In the genomic region with DNA sequence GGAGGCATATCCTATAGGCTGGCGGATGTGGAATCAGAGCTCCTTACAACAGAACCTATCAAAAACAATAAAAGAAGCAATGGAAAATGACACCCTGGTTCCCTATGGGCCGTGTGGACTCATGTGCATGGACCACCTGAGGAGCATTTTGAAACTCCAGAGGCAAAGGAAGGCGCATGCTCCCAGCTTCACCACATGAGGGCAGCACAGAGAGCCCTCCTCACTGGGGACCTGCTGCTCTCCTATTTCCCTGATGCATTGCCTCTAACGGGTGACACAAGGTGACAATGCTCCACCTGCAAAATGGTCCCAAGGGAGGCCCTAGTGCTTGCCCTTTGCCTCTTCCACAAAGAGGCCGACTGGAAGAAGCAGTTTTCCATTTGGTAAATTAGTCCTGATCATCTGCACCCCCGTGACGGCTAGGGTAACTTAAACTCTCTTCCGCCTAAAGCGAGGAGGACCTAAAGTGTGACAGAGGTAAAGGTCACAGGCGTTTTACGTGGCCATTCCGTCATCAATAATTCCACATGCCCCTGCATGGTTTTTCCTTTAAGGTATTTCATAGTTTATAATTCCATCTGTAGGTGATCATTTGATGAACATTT, we compare ENCODE assay signal across 8 cellular contexts.
DNase-seq lines count a peak whose midpoint lies in the region; ATAC-seq, FAIRE-seq and TF ChIP-seq lines count a peak whose summit lies in the region.

No MANE protein-coding gene starts in this region.

- H3K27me3 Mint-ChIP-seq in T-cell = peaks cover 0 to 7% of the 10 kb centered on the region in 2 donors

- H3K36me3 Mint-ChIP-seq in T-cell = no peaks in the 10 kb centered on the region

- peak; percentile 88 for ATAC-seq in GM21423 (IDR thresholded peaks at IDR 0.05; ENCODE audit: unreplicated experiment)
- peak in 2 of 4 experiments; percentile 28 to 43 for ATAC-seq in T-cell (replicated peaks in 1 of 4)
- peak; percentile 69 for ATAC-seq in mucosa of descending colon
- ATAC-seq in HG03457 (IDR thresholded peaks at IDR 0.05; ENCODE audit: unreplicated experiment) = no peak

- H3K4me3 ChIP-seq in mucosa of descending colon (no peak overlapping the region), vagina (no peak overlapping the region)

- no peak for FAIRE-seq in HTR-8/SVneo (lab: Jason Lieb, UNC)

- CTCF ChIA-PET in T-cell (lab: Charles Lee) = interaction anchor here (0.6 to 1.6 kb wide), 7 partner anchors 8 to 356 kb away, joined by 3 to 6 read pairs (median 4); no protein-coding TSS in a partner anchor

- H3K4me1 ChIP-seq in mucosa of descending colon (ENCODE audit: low read depth) (no peaks in the 10 kb centered on the region), vagina (no peaks in the 10 kb centered on the region)

- peak; percentile 81 for DNase-seq in GM03348 (ENCODE audit: low spot score)
- DNase-seq in HTR-8/SVneo (ENCODE audit: insufficient read length, low spot score) = peak; percentile 18
- peak in 25 of 34 experiments; percentile 3 to 37 (median 19) for DNase-seq in T-cell
- DNase-seq in cerebellar cortex (ENCODE audit: low spot score) = peak; percentile 36
- DNase-seq in mucosa of descending colon = peak in 2 of 3 donors; percentile 44 to 52
- no peak for DNase-seq in vagina (ENCODE audit: extremely low spot score in 2 of 2)

- H3K4me3 Mint-ChIP-seq in T-cell = no peak overlapping the region

- no peak overlapping the region for H3K27ac Mint-ChIP-seq in T-cell

- POLR2A ChIA-PET in T-cell (lab: Charles Lee) = no interaction called here

- no peaks in the 10 kb centered on the region for H3K27me3 ChIP-seq in vagina

- no peak for TF ChIP-seq POLR2A in vagina (IDR thresholded peaks at IDR 0.05)

- H3K9me3 Mint-ChIP-seq in T-cell = no peaks in the 10 kb centered on the region

- no peaks in the 10 kb centered on the region for H3K4me1 Mint-ChIP-seq in T-cell

- no peak overlapping the region for H3K27ac ChIP-seq in vagina

- TF ChIP-seq CTCF in mucosa of descending colon (IDR thresholded peaks at IDR 0.05) (peak; percentile 76), vagina (IDR thresholded peaks at IDR 0.05) (peak in 2 of 3 experiments; percentile 19)

- H3K36me3 ChIP-seq in mucosa of descending colon (ENCODE audit: low read depth) = no peaks in the 10 kb centered on the region
- no peaks in the 10 kb centered on the region for H3K36me3 ChIP-seq in vagina

- no peaks in the 10 kb centered on the region for H3K9me3 ChIP-seq in mucosa of descending colon
- H3K9me3 ChIP-seq in vagina = no peaks in the 10 kb centered on the region

- intact Hi-C loops in mucosa of descending colon (cut with DNase I, micrococcal nuclease) = no loop called here
- intact Hi-C loops in vagina (cut with DNase I) = no loop called here

Comparison
In these comparisons a context has a peak if more than half of its experiments do, and no peak if none do; other contexts are left out.
1. DNase-seq: peak in GM03348 (single experiment), HTR-8/SVneo (single experiment), T-cell (25 of 34), cerebellar cortex (single experiment) and mucosa of descending colon (2 of 3); none in vagina (0 of 2).